ENCODE assay signal across 1 cellular context in genomic region chr12:12267801-12268200, GRCh38.
TF ChIP-seq lines count a peak whose summit lies in the region.

No MANE protein-coding gene starts in this region.

TF ChIP-seq in HepG2, 621 proteins besides CTCF, POLR2A, EP300 and RAD21 (continued from another document):
- no peak for TF ChIP-seq MLXIP (CRISPR knock-in tag; IDR thresholded peaks at IDR 0.05; ENCODE audit: borderline replicate concordance)
- no peak for TF ChIP-seq ZNF263 (CRISPR knock-in tag; IDR thresholded peaks at IDR 0.05)
- no peak for TF ChIP-seq ZNF235 (CRISPR knock-in tag; IDR thresholded peaks at IDR 0.05; ENCODE audit: borderline replicate concordance)
- TF ChIP-seq FOSL2 (CRISPR knock-in tag; IDR thresholded peaks at IDR 0.05), result no peak
- TF ChIP-seq ZNF652 (CRISPR knock-in tag; IDR thresholded peaks at IDR 0.05; ENCODE audit: borderline replicate concordance, low read depth), result peak; percentile 93
- TF ChIP-seq GATAD2A (CRISPR knock-in tag; IDR thresholded peaks at IDR 0.05), result peak; percentile 39; the same call in 1 of the 2 replicates
- TF ChIP-seq ATF3 (CRISPR knock-in tag; IDR thresholded peaks at IDR 0.05), result no peak
- no peak for TF ChIP-seq ZNF552 (CRISPR knock-in tag; IDR thresholded peaks at IDR 0.05; ENCODE audit: borderline replicate concordance)
